In the genomic region with DNA sequence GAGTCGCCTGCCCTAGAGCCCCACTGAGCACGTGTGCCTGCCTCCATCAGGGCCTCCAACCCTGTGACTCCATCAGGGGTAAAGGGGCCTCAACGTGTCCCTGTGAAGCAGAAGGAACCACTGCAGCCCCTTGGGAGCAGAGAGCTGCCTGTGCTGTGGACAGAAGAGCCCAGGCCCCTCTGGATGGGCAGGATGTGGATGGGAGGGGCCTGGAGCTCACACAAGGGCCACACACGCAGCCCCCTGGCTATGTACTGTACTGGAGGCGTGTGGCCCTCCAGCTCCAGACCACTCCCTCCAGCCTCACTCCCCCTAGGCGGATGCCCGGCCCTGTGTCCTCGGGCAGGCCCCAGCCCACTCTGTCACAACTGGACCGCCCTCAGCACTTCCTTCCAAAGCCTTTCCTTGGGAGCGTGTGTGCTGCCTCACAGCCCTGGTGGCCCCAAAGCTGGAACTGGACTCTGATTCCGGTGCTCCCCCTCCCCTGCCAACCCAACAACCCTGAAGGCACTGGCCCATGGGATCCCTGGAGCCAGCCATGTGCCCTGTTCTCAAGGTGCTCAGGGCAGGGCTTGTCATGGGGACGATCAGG, we compare ENCODE assay signal across 12 cellular contexts.
DNase-seq lines count a peak whose midpoint lies in the region; ATAC-seq lines count a peak whose summit lies in the region.
"Had no signal": no experiment of that assay in that cellular context is flagged by ENCODE, and none has a peak within 500 bp of the region (broad histone marks: within the 10 kb centered on the region; RNA-seq: fewer than 3 reads in every experiment).

No MANE protein-coding gene starts in this region.

- no peak overlapping the region for H3K9ac ChIP-seq in trophoblast cell (ENCODE audit: low read length)

- peak overlapping the region; percentile 36 for H4K8ac ChIP-seq in trophoblast cell (ENCODE audit: low read depth, low read length)

- ATAC-seq in GM18868 (IDR thresholded peaks at IDR 0.05; ENCODE audit: unreplicated experiment) (no peak), HG03135 (IDR thresholded peaks at IDR 0.05; ENCODE audit: unreplicated experiment) (no peak)
- ATAC-seq: A549 had no signal

- H3K36me3 ChIP-seq in H7 (replicated peaks; ENCODE audit: control insufficient read depth, insufficient read depth, low read length): no peaks in the 10 kb centered on the region
- no peaks in the 10 kb centered on the region for H3K36me3 ChIP-seq in trophoblast cell (ENCODE audit: control insufficient read depth in 1 of 2, insufficient read depth in 2 of 2, low read length in 2 of 2)
- H3K36me3 ChIP-seq: BE2C had no signal

- peak overlapping the region; percentile 8 for H2BK12ac ChIP-seq in trophoblast cell (ENCODE audit: low read length)

- peaks cover 5% of the 10 kb centered on the region for H3K9me3 ChIP-seq in trophoblast cell (ENCODE audit: insufficient read depth, low read depth, low read length)
- H3K9me3 ChIP-seq: A549, Caco-2 had no signal

- H3K79me1 ChIP-seq in trophoblast cell (ENCODE audit: low read length): peaks cover 2% of the 10 kb centered on the region

- no peaks in the 10 kb centered on the region for H3K27me3 ChIP-seq in H7 (ENCODE audit: control insufficient read depth, insufficient read depth, low read length)
- no peaks in the 10 kb centered on the region for H3K27me3 ChIP-seq in trophoblast cell (ENCODE audit: insufficient read depth, low read length)
- H3K27me3 ChIP-seq: BE2C had no signal

- H3K4me2 ChIP-seq in trophoblast cell (ENCODE audit: low read length): no peak overlapping the region
- H3K4me2 ChIP-seq: A549 had no signal

- H3K4me3 ChIP-seq in H7 (ENCODE audit: insufficient read depth, low read depth, low read length) (no peak overlapping the region), trophoblast cell (ENCODE audit: low read depth, low read length) (no peak overlapping the region)
- H3K4me3 ChIP-seq: A549 had no signal

- H3K23ac ChIP-seq in trophoblast cell (ENCODE audit: low read length): no peak overlapping the region

- H4K12ac ChIP-seq in trophoblast cell (ENCODE audit: low read depth, low read length): no peak overlapping the region

- H3K4ac ChIP-seq in trophoblast cell (ENCODE audit: low read depth, low read length): no peak overlapping the region

- H3K27ac ChIP-seq in trophoblast cell (ENCODE audit: low read depth, low read length): no peak overlapping the region
- H3K27ac ChIP-seq: A549 had no signal

- H2AFZ ChIP-seq in trophoblast cell (ENCODE audit: insufficient read depth, low read length, poor library complexity): no peak overlapping the region

- H3K18ac ChIP-seq in trophoblast cell (ENCODE audit: low read length): no peak overlapping the region

- H2BK120ac ChIP-seq in trophoblast cell (ENCODE audit: insufficient read depth, low read length, poor library complexity): no peak overlapping the region

- DNase-seq in H7: peak; percentile 57
- peak; percentile 44 for DNase-seq in islet precursor cell
- no peak for DNase-seq in trophoblast cell
- no peak for DNase-seq in iPS-NIHi11 (ENCODE audit: low spot score)
- DNase-seq: BE2C; Caco-2; CD8-positive, alpha-beta memory T cell; DND-41; GDM1 had no signal

- H3K14ac ChIP-seq in trophoblast cell (ENCODE audit: low read length): no peak overlapping the region

- no CpG with 5 or more reads among the region's 12 CpGs for WGBS in trophoblast cell (ENCODE audit: extremely low coverage, insufficient coverage, insufficient read length)

- H4K91ac ChIP-seq in trophoblast cell (ENCODE audit: low read depth, low read length): peak overlapping the region; percentile 15

- peaks cover 7 to 13% of the 10 kb centered on the region in 2 experiments for H3K4me1 ChIP-seq in trophoblast cell (ENCODE audit: control insufficient read depth in 1 of 2, insufficient read depth in 2 of 2, low read length in 2 of 2)
- H3K4me1 ChIP-seq: A549, BE2C, Caco-2 had no signal

- H3K79me2 ChIP-seq in trophoblast cell (ENCODE audit: control insufficient read depth, insufficient read depth, low read length, poor library complexity): no peaks in the 10 kb centered on the region

- H2BK5ac ChIP-seq in trophoblast cell (ENCODE audit: low read depth, low read length, poor library complexity): no peak overlapping the region

- H2AK5ac ChIP-seq in trophoblast cell (ENCODE audit: low read length): peak overlapping the region; percentile 3

Comparison
In these comparisons a context has a peak if more than half of its experiments do, and no peak if none do; other contexts are left out.
1. DNase-seq: peak in H7 (single experiment) and islet precursor cell (single experiment); none in trophoblast cell (0 of 2) and iPS-NIHi11 (single experiment).